In the genomic region with DNA sequence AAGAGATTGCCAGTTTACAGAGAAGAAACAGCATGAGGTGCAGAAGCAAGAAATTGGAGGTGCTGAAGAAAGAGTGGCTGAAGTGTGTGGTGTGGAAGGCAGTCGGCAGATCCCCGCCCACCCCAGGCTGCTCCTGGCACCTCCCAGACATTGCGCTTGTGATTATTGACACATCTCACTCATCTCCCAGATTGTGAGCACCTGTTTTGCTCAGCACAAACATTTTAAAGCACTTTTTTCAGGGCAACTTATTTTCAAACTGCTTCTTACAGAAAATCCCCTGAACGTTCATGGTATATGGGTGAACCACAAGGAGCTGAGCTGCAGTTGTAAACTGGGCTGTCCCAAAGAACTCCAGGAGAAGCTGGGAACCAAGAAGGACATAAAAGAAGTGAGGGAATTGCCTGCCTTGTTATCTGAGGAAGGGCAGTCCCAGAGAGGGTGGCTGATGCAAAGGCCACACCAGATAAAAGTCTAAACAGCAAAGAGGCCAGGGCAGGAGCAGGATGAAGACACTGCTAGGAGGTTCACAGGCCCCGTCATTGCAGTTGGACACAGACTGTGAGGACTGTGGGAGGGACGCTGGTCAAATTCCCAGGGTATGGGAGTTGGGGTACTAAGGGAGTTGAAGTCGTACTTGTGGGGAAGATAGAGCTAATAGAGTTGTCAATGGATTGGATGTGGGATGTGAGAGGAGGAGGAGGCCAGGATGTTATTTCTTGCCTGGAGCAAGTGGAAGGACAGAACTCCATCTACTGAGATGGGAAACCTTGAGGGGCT, we compare ENCODE assay signal across 23 cellular contexts.
DNase-seq lines count a peak whose midpoint lies in the region; ATAC-seq and TF ChIP-seq lines count a peak whose summit lies in the region.
"Had no signal": no experiment of that assay in that cellular context is flagged by ENCODE, and none has a peak within 500 bp of the region (broad histone marks: within the 10 kb centered on the region; RNA-seq: fewer than 3 reads in every experiment).

No MANE protein-coding gene starts in this region.

- peak overlapping the region; percentile 24 for H2BK5ac ChIP-seq in mesendoderm (ENCODE audit: low read length)

- CTCF ChIA-PET in activated naive CD4-positive, alpha-beta T cell treated with anti-CD3 and anti-CD28 coated beads for 36 hours (lab: Charles Lee), result interaction anchor here (1.1 kb wide), 1 partner anchor 97 kb away, joined by 3 read pairs; no protein-coding TSS in a partner anchor

- H4K5ac ChIP-seq in mesendoderm (ENCODE audit: low read length), result no peak overlapping the region

- ATAC-seq in T-helper 17 cell (no peak), upper lobe of left lung (ENCODE audit: low FRiP score in 2 of 2) (no peak), HG03432 (IDR thresholded peaks at IDR 0.05; ENCODE audit: unreplicated experiment) (no peak)

- H3K9me3 ChIP-seq in T-helper 17 cell (ENCODE audit: control insufficient read depth, low read length, poor library complexity, severe bottlenecking) (no peaks in the 10 kb centered on the region), upper lobe of left lung (no peaks in the 10 kb centered on the region)
- H3K9me3 ChIP-seq: adrenal gland, breast epithelium, heart left ventricle, ovary, right atrium auricular region had no signal

- no peaks in the 10 kb centered on the region for H3K27me3 ChIP-seq in mesendoderm (ENCODE audit: insufficient read depth, low read length, poor library complexity)
- no peaks in the 10 kb centered on the region for H3K27me3 ChIP-seq in upper lobe of left lung
- H3K27me3 ChIP-seq: adrenal gland, breast epithelium, heart left ventricle, ovary, right atrium auricular region had no signal

- H3K4me1 ChIP-seq in mesendoderm (ENCODE audit: control insufficient read depth, low read depth, low read length), result peaks cover 32% of the 10 kb centered on the region
- H3K4me1 ChIP-seq in upper lobe of left lung, result peaks cover 28 to 54% (median 42%) of the 10 kb centered on the region in 4 donors

- no peak for TF ChIP-seq CTCF in upper lobe of left lung (IDR thresholded peaks at IDR 0.05)

- no peak overlapping the region for H2BK15ac ChIP-seq in mesendoderm (replicated peaks; ENCODE audit: low read depth)

- no peak overlapping the region for H3K4me2 ChIP-seq in mesendoderm (ENCODE audit: low read length)
- H3K4me2 ChIP-seq: PC-9 had no signal

- no peaks in the 10 kb centered on the region for H3K36me3 ChIP-seq in mesendoderm (ENCODE audit: control insufficient read depth, insufficient read depth, low read length)
- no peaks in the 10 kb centered on the region for H3K36me3 ChIP-seq in upper lobe of left lung
- H3K36me3 ChIP-seq: adrenal gland, breast epithelium, ovary, right atrium auricular region had no signal

- intact Hi-C loops in activated naive CD4-positive, alpha-beta T cell treated with anti-CD3 and anti-CD28 coated beads for 36 hours (cut with micrococcal nuclease), result no loop called here

- H3K9me3 Mint-ChIP-seq in activated naive CD4-positive, alpha-beta T cell treated with anti-CD3 and anti-CD28 coated beads, Interleukin-2, amount 50 U/mL, for 24 hours, result no peaks in the 10 kb centered on the region
- no peaks in the 10 kb centered on the region for H3K9me3 Mint-ChIP-seq in activated naive CD4-positive, alpha-beta T cell treated with anti-CD3 and anti-CD28 coated beads for 36 hours
- H3K9me3 Mint-ChIP-seq: memory B cell had no signal

- H3K79me2 ChIP-seq in mesendoderm (ENCODE audit: control insufficient read depth, insufficient read depth, low read length), result peaks cover 35% of the 10 kb centered on the region

- peaks cover 64% of the 10 kb centered on the region for H3K79me1 ChIP-seq in mesendoderm (ENCODE audit: low read length)

- peaks cover 96% of the 10 kb centered on the region for H3K4me1 Mint-ChIP-seq in activated naive CD4-positive, alpha-beta T cell treated with anti-CD3 and anti-CD28 coated beads, Interleukin-2, amount 50 U/mL, for 24 hours
- H3K4me1 Mint-ChIP-seq in activated naive CD4-positive, alpha-beta T cell treated with anti-CD3 and anti-CD28 coated beads for 36 hours (ENCODE audit: low read depth), result peaks cover 89% of the 10 kb centered on the region
- peaks cover 55% of the 10 kb centered on the region for H3K4me1 Mint-ChIP-seq in T-helper 17 cell

- no peak overlapping the region for H4K8ac ChIP-seq in mesendoderm (ENCODE audit: low read depth, low read length)

- no peak overlapping the region for H3K9ac ChIP-seq in mesendoderm (ENCODE audit: low read length)

- peak overlapping the region; percentile 28 for H2AK5ac ChIP-seq in mesendoderm (ENCODE audit: low read length)

- no peak overlapping the region for H3K4ac ChIP-seq in mesendoderm (ENCODE audit: low read depth, low read length)

- DNase-seq in activated naive CD4-positive, alpha-beta T cell treated with anti-CD3 and anti-CD28 coated beads for 36 hours, result no peak
- no peak for DNase-seq in T-helper 17 cell
- DNase-seq in mesendoderm, result no peak
- DNase-seq in upper lobe of left lung, result no peak
- DNase-seq in NAMALWA (ENCODE audit: low spot score), result no peak
- DNase-seq: activated CD4-positive, alpha-beta T cell treated with anti-CD3 and anti-CD28 coated beads, Interleukin-2, amount 50 U/mL, for 4 hours; activated T-cell treated with anti-CD3 and anti-CD28 coated beads, Interleukin-2, amount 50 U/mL, for 1 hour; GF-D8; IMR-90; left cardiac atrium; NCI-H1417; NCI-H446 treated with DMSO at 0.1 percent for 48 hours; ovary; PC-9; SHP77 treated with DMSO at 0.1 percent for 48 hours had no signal

- no peak overlapping the region for H3K18ac ChIP-seq in mesendoderm (ENCODE audit: low read length)

- no peak overlapping the region for H3K4me3 Mint-ChIP-seq in activated naive CD4-positive, alpha-beta T cell treated with anti-CD3 and anti-CD28 coated beads, Interleukin-2, amount 50 U/mL, for 24 hours
- H3K4me3 Mint-ChIP-seq in activated naive CD4-positive, alpha-beta T cell treated with anti-CD3 and anti-CD28 coated beads for 36 hours, result no peak overlapping the region
- H3K4me3 Mint-ChIP-seq in T-helper 17 cell, result no peak overlapping the region
- H3K4me3 Mint-ChIP-seq: memory B cell had no signal

- H3K4me3 ChIP-seq in mesendoderm (ENCODE audit: low read length) (no peak overlapping the region), upper lobe of left lung (no peak overlapping the region)
- H3K4me3 ChIP-seq: adrenal gland, breast epithelium, coronary artery, heart left ventricle, ovary, PC-9, right atrium auricular region had no signal

- H3K36me3 Mint-ChIP-seq in activated naive CD4-positive, alpha-beta T cell treated with anti-CD3 and anti-CD28 coated beads, Interleukin-2, amount 50 U/mL, for 24 hours, result peaks cover 4% of the 10 kb centered on the region
- H3K36me3 Mint-ChIP-seq in activated naive CD4-positive, alpha-beta T cell treated with anti-CD3 and anti-CD28 coated beads for 36 hours (ENCODE audit: low read depth), result no peaks in the 10 kb centered on the region
- peaks cover 2% of the 10 kb centered on the region for H3K36me3 Mint-ChIP-seq in T-helper 17 cell (ENCODE audit: low read depth)

- H3K27ac ChIP-seq in mesendoderm (ENCODE audit: low read depth, low read length), result no peak overlapping the region
- H3K27ac ChIP-seq in upper lobe of left lung, result peak overlapping the region in 3 of 4 donors; percentile 76 to 86 (median 85)
- H3K27ac ChIP-seq: ovary, PC-9 had no signal

- TF ChIP-seq POLR2A in upper lobe of left lung (IDR thresholded peaks at IDR 0.05), result no peak

- no peaks in the 10 kb centered on the region for H3K27me3 Mint-ChIP-seq in activated naive CD4-positive, alpha-beta T cell treated with anti-CD3 and anti-CD28 coated beads, Interleukin-2, amount 50 U/mL, for 24 hours
- no peaks in the 10 kb centered on the region for H3K27me3 Mint-ChIP-seq in activated naive CD4-positive, alpha-beta T cell treated with anti-CD3 and anti-CD28 coated beads for 36 hours (ENCODE audit: low read depth)
- no peaks in the 10 kb centered on the region for H3K27me3 Mint-ChIP-seq in T-helper 17 cell
- H3K27me3 Mint-ChIP-seq: memory B cell had no signal

- peak overlapping the region; percentile 78 for H3K27ac Mint-ChIP-seq in activated naive CD4-positive, alpha-beta T cell treated with anti-CD3 and anti-CD28 coated beads, Interleukin-2, amount 50 U/mL, for 24 hours
- no peak overlapping the region for H3K27ac Mint-ChIP-seq in activated naive CD4-positive, alpha-beta T cell treated with anti-CD3 and anti-CD28 coated beads for 36 hours
- peak overlapping the region; percentile 89 for H3K27ac Mint-ChIP-seq in T-helper 17 cell
- H3K27ac Mint-ChIP-seq: memory B cell had no signal

- WGBS in mesendoderm (ENCODE audit: extremely low coverage, insufficient coverage, low lambda C conversion rate), result no CpG with 5 or more reads among the region's 7 CpGs
- WGBS in upper lobe of left lung, 2 donors, result 92 to 95% methylated on average over 7 of the region's 7 CpGs

- peak overlapping the region; percentile 66 for H3K56ac ChIP-seq in mesendoderm (ENCODE audit: low read length)

- TF ChIP-seq EP300 in upper lobe of left lung (IDR thresholded peaks at IDR 0.05), result no peak

- no peak overlapping the region for H2BK120ac ChIP-seq in mesendoderm (ENCODE audit: low read depth, low read length)

- peak overlapping the region; percentile 94 for H3K23ac ChIP-seq in mesendoderm (ENCODE audit: low read length)
